8 cellular contexts compared by ENCODE assay signal in the genomic region with DNA sequence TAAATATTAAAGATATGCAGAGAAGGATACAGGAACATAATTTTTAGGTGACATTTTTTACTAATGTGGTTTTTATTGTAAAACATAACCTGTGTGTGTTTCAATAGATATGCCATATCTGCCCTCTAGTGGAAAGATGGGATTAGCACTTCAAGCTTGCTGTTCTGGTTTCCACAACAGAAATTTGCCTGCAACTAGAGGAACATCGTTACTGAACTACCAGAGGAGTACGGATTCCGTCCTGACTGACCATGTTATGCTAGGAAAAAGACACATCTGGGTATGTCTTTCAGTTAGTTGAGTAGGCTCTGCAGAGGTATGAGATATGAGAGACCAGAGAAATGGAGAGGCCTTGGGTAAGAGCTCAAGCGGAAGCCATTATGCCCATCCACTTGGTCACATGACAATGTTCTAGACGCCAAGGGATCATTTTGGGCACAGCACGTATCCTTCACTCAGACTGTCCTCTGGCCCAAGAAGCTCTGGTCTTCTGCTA.
A peak's percentile ranks its signal among the peaks of the same experiment; 100 is the strongest.
DNase-seq lines count a peak whose midpoint lies in the region; ATAC-seq and TF ChIP-seq lines count a peak whose summit lies in the region.

No MANE protein-coding gene starts in this region.

- H3K27ac ChIP-seq in sigmoid colon, result no peak overlapping the region

- H3K9me3 ChIP-seq in adipocyte (ENCODE audit: control insufficient read depth, low read length) (no peaks in the 10 kb centered on the region), sigmoid colon (no peaks in the 10 kb centered on the region)

- H3K27me3 ChIP-seq in adipocyte (replicated peaks; ENCODE audit: control insufficient read depth, insufficient read depth, low read length), result no peaks in the 10 kb centered on the region
- no peaks in the 10 kb centered on the region for H3K27me3 ChIP-seq in sigmoid colon

- no peak for TF ChIP-seq POLR2A in sigmoid colon (IDR thresholded peaks at IDR 0.05)

- H3K9ac ChIP-seq in adipocyte (ENCODE audit: low read length), result peak overlapping the region; percentile 35

- intact Hi-C loops in left ventricle myocardium superior (cut with micrococcal nuclease), result loop anchor here (2.0 kb wide), 1 partner anchor 421 kb away; no protein-coding TSS in a partner anchor
- intact Hi-C loops in sigmoid colon (cut with DNase I), result no loop called here

- TF ChIP-seq EP300 in sigmoid colon (IDR thresholded peaks at IDR 0.05), result no peak

- peak in 3 of 4 experiments; percentile 41 to 67 (median 43) for TF ChIP-seq CTCF in sigmoid colon (IDR thresholded peaks at IDR 0.05)

- H3K36me3 ChIP-seq in adipocyte (ENCODE audit: control insufficient read depth, insufficient read depth, low read length, severe bottlenecking) (no peaks in the 10 kb centered on the region), sigmoid colon (no peaks in the 10 kb centered on the region)

- peak; percentile 85 for ATAC-seq in GM21360 (IDR thresholded peaks at IDR 0.05; ENCODE audit: unreplicated experiment)
- ATAC-seq in HG03520 (IDR thresholded peaks at IDR 0.05; ENCODE audit: unreplicated experiment), result peak; percentile 91
- ATAC-seq in left ventricle myocardium superior, result peak; percentile 81

- 16 to 25% methylated on average over 6 of the region's 6 CpGs for WGBS in sigmoid colon, 2 donors

- H3K4me1 ChIP-seq in adipocyte (ENCODE audit: control insufficient read depth, insufficient read depth, low read length) (peaks cover 21% of the 10 kb centered on the region), sigmoid colon (no peaks in the 10 kb centered on the region)

- H3K4me3 ChIP-seq in adipocyte (ENCODE audit: low read length) (peak overlapping the region; percentile 56), sigmoid colon (no peak overlapping the region)

- DNase-seq in NCI-H510A treated with DMSO at 0.1 percent for 48 hours (lab: John Stamatoyannopoulos, UW) (peak; percentile 76), NCI-H510A (lab: John Stamatoyannopoulos, UW) (no peak), NCI-H748 (lab: John Stamatoyannopoulos, UW; ENCODE audit: unreplicated experiment) (peak; percentile 73), adipocyte (ENCODE audit: low read depth) (peak; percentile 85), left ventricle myocardium superior (no peak), sigmoid colon (no peak)

Comparison
In these comparisons a context has a peak if more than half of its experiments do, and no peak if none do; other contexts are left out.
1. DNase-seq: peak in NCI-H510A treated with DMSO at 0.1 percent for 48 hours (single experiment), NCI-H748 (single experiment) and adipocyte (single experiment); none in NCI-H510A (single experiment), left ventricle myocardium superior (single experiment) and sigmoid colon (single experiment).
2. Peak in every context shown above with its lines, with median percentiles within 50 percentile points of each other: ATAC-seq.